Comparison of ENCODE assay signal across 10 cellular contexts in genomic region chr12:117042171-117042809, GRCh38. TPM values are rescaled to one million over a fixed set of nuclear protein-coding genes. Genes with fewer than 3 reads are reported as not detected.
DNase-seq lines count a peak whose midpoint lies in the region; ATAC-seq and TF ChIP-seq lines count a peak whose summit lies in the region.
"Had no signal": no experiment of that assay in that cellular context is flagged by ENCODE, and none has a peak within 500 bp of the region (broad histone marks: within the 10 kb centered on the region; RNA-seq: fewer than 3 reads in every experiment).

No MANE protein-coding gene starts in this region.

- intact Hi-C loops in lower lobe of right lung (cut with DNase I) (no loop called here), uterus (cut with DNase I; ENCODE audit: low total_unique reads) (no loop called here)

- H3K4me3 ChIP-seq in cardiac fibroblast (replicated peaks in 1 of 2; ENCODE audit: low read depth in 2 of 2, low read length in 2 of 2) = no peak overlapping the region
- H3K4me3 ChIP-seq in lower lobe of right lung = no peak overlapping the region
- H3K4me3 ChIP-seq in uterus = no peak overlapping the region
- H3K4me3 ChIP-seq: thoracic aorta had no signal

- TF ChIP-seq CTCF in cardiac fibroblast (IDR thresholded peaks at IDR 0.05; ENCODE audit: low read depth, low read length) (no peak), lower lobe of right lung (IDR thresholded peaks at IDR 0.05) (no peak), uterus (IDR thresholded peaks at IDR 0.05) (no peak), GM13976 (IDR thresholded peaks at IDR 0.05; ENCODE audit: borderline replicate concordance, control extremely low read depth, extremely low read depth, insufficient read depth, missing control alignments) (no peak)

- in situ Hi-C loops in GM13976 (cut with MboI; ENCODE audit: low sequenced_read_pairs, unreplicated experiment) = no loop called here

- H3K36me3 ChIP-seq in lower lobe of right lung (no peaks in the 10 kb centered on the region), uterus (no peaks in the 10 kb centered on the region)
- H3K36me3 ChIP-seq: thoracic aorta had no signal

- ATAC-seq in lower lobe of right lung (no peak), GM19328 (IDR thresholded peaks at IDR 0.05; ENCODE audit: unreplicated experiment) (no peak)

- DNase-seq in AG08395 (ENCODE audit: low spot score) (peak; percentile 42), HUDEP-2 (lab: John Stamatoyannopoulos, UW; ENCODE audit: unreplicated experiment in 76 of 76) (peak; percentile 15 to 99 (median 94)), cardiac fibroblast (ENCODE audit: low read depth in 2 of 2) (peak; percentile 9 to 29), lower lobe of right lung (peak; percentile 10), uterus (no peak), GM13976 (ENCODE audit: low spot score) (no peak)
- no peak for DNase-seq in stimulated activated CD4-positive, alpha-beta T cell treated with anti-CD3 and anti-CD28 coated beads, Interleukin-1b, Interleukin-23, amount 100 ng/mL, for 48 hours
- DNase-seq: activated naive CD4-positive, alpha-beta T cell treated with anti-CD3 and anti-CD28 coated beads for 36 hours had no signal

- H3K27ac ChIP-seq in lower lobe of right lung = no peak overlapping the region
- no peak overlapping the region for H3K27ac ChIP-seq in uterus
- H3K27ac ChIP-seq: thoracic aorta had no signal

- H3K9me3 ChIP-seq in lower lobe of right lung (no peaks in the 10 kb centered on the region), uterus (no peaks in the 10 kb centered on the region)
- H3K9me3 ChIP-seq: thoracic aorta had no signal

- H3K4me1 ChIP-seq in lower lobe of right lung (no peaks in the 10 kb centered on the region), uterus (no peaks in the 10 kb centered on the region)

- TF ChIP-seq POLR2A in uterus (IDR thresholded peaks at IDR 0.05) = no peak

- H3K27me3 ChIP-seq in lower lobe of right lung (ENCODE audit: low read depth) (peaks cover 10% of the 10 kb centered on the region), uterus (no peaks in the 10 kb centered on the region)

RNA-seq across cellular contexts. Expression of gene TESC, which starts 56.9 kb away (rescaled TPM):
- total RNA-seq in lower lobe of right lung = 7.3 TPM
- 10 to 100 TPM in 1 of 4 donors, 1 to 10 TPM in 2, under 1 TPM in 1; 0.77 to 29.4 (median 8.0) TPM for total RNA-seq in uterus

Comparison
In these comparisons a context has a peak if more than half of its experiments do, and no peak if none do; other contexts are left out.
1. DNase-seq: peak in AG08395 (single experiment), HUDEP-2 (76 of 76), cardiac fibroblast (2 of 2) and lower lobe of right lung (single experiment); none in uterus (0 of 2), stimulated activated CD4-positive, alpha-beta T cell treated with anti-CD3 and anti-CD28 coated beads, Interleukin-1b, Interleukin-23, amount 100 ng/mL, for 48 hours (single experiment) and GM13976 (single experiment).